Comparison of ENCODE assay signal across 32 cellular contexts in genomic region chr9:3553076-3553765, GRCh38.
"Had no signal": no experiment of that assay in that cellular context is flagged by ENCODE, and none has a peak within 500 bp of the region (broad histone marks: within the 10 kb centered on the region; RNA-seq: fewer than 3 reads in every experiment).

No MANE protein-coding gene starts in this region.

- H3K9me3 Mint-ChIP-seq: activated T-helper 1 cell treated with anti-CD3 and anti-CD28 coated beads, Interleukin-12 subunit alpha, Interleukin-12 subunit beta, Interleukin-2, Interleukin-4 antibody, amounts not matched to agents 30 ng/mL and 10 ng/mL and 1 ng/mL, durations not matched to agents 14 hours and 24 hours and 36 hours; immature natural killer cell; stimulated activated naive CD8-positive, alpha-beta T cell treated with anti-CD3 and anti-CD28 coated beads, Interleukin-15, amount 100 ng/mL, for 72 hours; type B pancreatic cell had no signal

- H3K4me3 Mint-ChIP-seq: activated naive CD4-positive, alpha-beta T cell treated with anti-CD3 and anti-CD28 coated beads for 36 hours; activated naive CD8-positive, alpha-beta T cell treated with anti-CD3 and anti-CD28 coated beads, Interleukin-2, amount 10 ng/mL, durations not matched to agents 7 days and 5 days; activated T-helper 1 cell treated with anti-CD3 and anti-CD28 coated beads, Interleukin-12 subunit alpha, Interleukin-12 subunit beta, Interleukin-2, Interleukin-4 antibody, amounts not matched to agents 30 ng/mL and 10 ng/mL and 1 ng/mL, durations not matched to agents 14 hours and 24 hours and 36 hours; brain; immature natural killer cell; mesothelial cell of epicardium; naive B cell; nephron progenitor cell; stimulated activated memory B cell treated with anti-CD40 and anti-IgM and Interleukin-4, amounts not matched to agents 10 μg/mL and 1 μg/mL and 100 μg/mL, for 72 hours; stimulated activated naive CD8-positive, alpha-beta T cell treated with anti-CD3 and anti-CD28 coated beads, Interleukin-15, amount 100 ng/mL, for 72 hours; T-helper 1 cell treated with Interleukin-12 subunit alpha and Interleukin-12 subunit beta and Interleukin-4 antibody, amounts not matched to agents 30 μg/mL and 1 μg/mL, for 36 hours; type B pancreatic cell had no signal

- H3K4me1 ChIP-seq: ascending aorta, gastrocnemius medialis, prostate gland, sigmoid colon, uterus had no signal

- ATAC-seq: gastrocnemius medialis; stimulated activated memory B cell treated with anti-CD40 and anti-IgM and Interleukin-4, amounts not matched to agents 10 μg/mL and 1 μg/mL and 100 μg/mL, for 72 hours; stimulated activated naive CD8-positive, alpha-beta T cell treated with anti-CD3 and anti-CD28 coated beads, Interleukin-15, amount 100 ng/mL, for 72 hours had no signal

- H3K27me3 Mint-ChIP-seq: activated naive CD8-positive, alpha-beta T cell treated with anti-CD3 and anti-CD28 coated beads, Interleukin-2, amount 10 ng/mL, durations not matched to agents 7 days and 5 days; brain; naive B cell; stimulated activated memory B cell treated with anti-CD40 and anti-IgM and Interleukin-4, amounts not matched to agents 10 μg/mL and 1 μg/mL and 100 μg/mL, for 72 hours; stimulated activated naive CD8-positive, alpha-beta T cell treated with anti-CD3 and anti-CD28 coated beads, Interleukin-15, amount 100 ng/mL, for 72 hours; type B pancreatic cell had no signal

- H3K4me3 ChIP-seq: ascending aorta, gastrocnemius medialis, prostate gland, sigmoid colon, uterus had no signal

- FAIRE-seq: endothelial cell of umbilical vein, small intestine, TTC549 had no signal

- H3K27me3 ChIP-seq: ascending aorta, gastrocnemius medialis, neutrophil, sigmoid colon, uterus had no signal

- H3K36me3 Mint-ChIP-seq: type B pancreatic cell had no signal

- DNase-seq: activated CD4-positive, alpha-beta T cell treated with anti-CD3 and anti-CD28 coated beads for 48 hours; activated CD4-positive, alpha-beta T cell treated with anti-CD3 and anti-CD28 coated beads, Interleukin-2, amount 50 U/mL, for 48 hours; activated CD8-positive, alpha-beta memory T cell treated with anti-CD3 and anti-CD28 coated beads for 24 hours; activated effector memory CD4-positive, alpha-beta T cell treated with anti-CD3 and anti-CD28 coated beads, Interleukin-2, amount 50 U/mL, for 16 hours; activated naive CD4-positive, alpha-beta T cell treated with anti-CD3 and anti-CD28 coated beads for 36 hours; activated naive CD8-positive, alpha-beta T cell treated with anti-CD3 and anti-CD28 coated beads, Interleukin-2, amount 10 ng/mL, durations not matched to agents 7 days and 5 days; caudate nucleus; gastrocnemius medialis; hypothalamus; immature natural killer cell; naive B cell; nephron progenitor cell; sigmoid colon; small intestine; stimulated activated CD4-positive, alpha-beta T cell treated with anti-CD3 and anti-CD28 coated beads, Interleukin-4, amount 100 ng/mL, for 4 hours; stimulated activated CD8-positive, alpha-beta memory T cell treated with anti-CD3 and anti-CD28 coated beads, Interleukin-4, amount 100 ng/mL, for 48 hours; stimulated activated naive CD8-positive, alpha-beta T cell treated with anti-CD3 and anti-CD28 coated beads, Interleukin-15, amount 100 ng/mL, for 72 hours; substantia nigra; T-helper 9 cell; uterus had no signal

- H3K36me3 ChIP-seq: neutrophil, prostate gland, uterus had no signal

- H3K27ac ChIP-seq: ascending aorta, gastrocnemius medialis, neutrophil, prostate gland, sigmoid colon, uterus, VCaP had no signal

- H3K4me1 Mint-ChIP-seq: activated naive CD8-positive, alpha-beta T cell treated with anti-CD3 and anti-CD28 coated beads, Interleukin-2, amount 10 ng/mL, durations not matched to agents 7 days and 5 days; nephron progenitor cell; stimulated activated memory B cell treated with anti-CD40 and anti-IgM and Interleukin-4, amounts not matched to agents 10 μg/mL and 1 μg/mL and 100 μg/mL, for 72 hours; stimulated activated naive CD8-positive, alpha-beta T cell treated with anti-CD3 and anti-CD28 coated beads, Interleukin-15, amount 100 ng/mL, for 72 hours had no signal

- H3K27ac Mint-ChIP-seq: activated naive CD4-positive, alpha-beta T cell treated with anti-CD3 and anti-CD28 coated beads for 36 hours; activated naive CD8-positive, alpha-beta T cell treated with anti-CD3 and anti-CD28 coated beads, Interleukin-2, amount 10 ng/mL, durations not matched to agents 7 days and 5 days; activated T-helper 1 cell treated with anti-CD3 and anti-CD28 coated beads, Interleukin-12 subunit alpha, Interleukin-12 subunit beta, Interleukin-2, Interleukin-4 antibody, amounts not matched to agents 30 ng/mL and 10 ng/mL and 1 ng/mL, durations not matched to agents 14 hours and 24 hours and 36 hours; immature natural killer cell; mesothelial cell of epicardium; nephron progenitor cell; stimulated activated memory B cell treated with anti-CD40 and anti-IgM and Interleukin-4, amounts not matched to agents 10 μg/mL and 1 μg/mL and 100 μg/mL, for 72 hours; stimulated activated naive CD8-positive, alpha-beta T cell treated with anti-CD3 and anti-CD28 coated beads, Interleukin-15, amount 100 ng/mL, for 72 hours; T-helper 1 cell treated with Interleukin-12 subunit alpha and Interleukin-12 subunit beta and Interleukin-4 antibody, amounts not matched to agents 30 μg/mL and 1 μg/mL, for 36 hours; type B pancreatic cell had no signal

- H3K9me3 ChIP-seq: ascending aorta, gastrocnemius medialis, neutrophil, prostate gland, sigmoid colon, uterus had no signal
